Comparison of ENCODE assay signal across 8 cellular contexts in the genomic region with DNA sequence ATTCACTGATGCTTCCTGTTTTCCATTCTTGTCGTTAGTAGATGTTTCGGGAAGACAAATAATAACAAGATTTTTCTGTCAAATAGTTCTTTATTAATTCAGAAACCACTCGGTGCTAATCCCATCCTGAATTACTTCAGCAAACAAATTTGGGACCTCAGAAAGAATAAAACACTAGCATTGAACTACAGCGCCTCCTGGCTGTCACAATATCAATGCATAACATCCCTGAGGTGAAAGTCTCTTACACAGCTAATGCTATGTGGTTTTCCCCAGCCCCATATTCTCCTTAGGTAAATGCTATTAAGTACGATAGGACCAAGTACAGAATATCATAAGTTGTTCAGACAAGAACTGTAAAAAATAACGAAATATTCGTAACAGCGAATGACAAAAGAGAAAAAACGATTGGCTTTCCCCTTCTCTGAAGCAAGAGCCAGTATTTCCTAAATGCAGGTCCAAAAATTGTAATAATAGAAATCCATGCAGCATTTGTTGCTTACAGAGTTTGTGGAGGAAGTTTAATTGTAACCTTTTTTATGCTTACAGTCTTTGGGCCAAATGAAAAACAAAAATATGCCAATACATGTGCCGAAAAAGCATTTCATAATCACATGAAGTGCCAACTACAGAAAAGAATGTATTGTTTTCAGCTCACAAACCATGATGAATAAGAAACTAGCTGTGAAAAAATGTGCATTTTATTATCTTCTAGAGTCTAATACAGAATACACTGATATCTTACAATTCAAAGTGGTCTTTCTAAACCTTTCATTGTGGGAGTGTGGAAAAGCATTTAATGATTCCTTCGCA. TPM values are rescaled to one million over a fixed set of nuclear protein-coding genes. Genes with fewer than 3 reads are reported as not detected.
DNase-seq lines count a peak whose midpoint lies in the region; ATAC-seq, FAIRE-seq and TF ChIP-seq lines count a peak whose summit lies in the region.

No MANE protein-coding gene starts in this region.

- peaks cover 8% of the 10 kb centered on the region for H3K4me1 Mint-ChIP-seq in activated T-helper 2 cell treated with anti-CD3 and anti-CD28 coated beads, Interferon-gamma antibody, Interleukin-2, Interleukin-4, amounts not matched to agents 10 μg/mL and 5 μg/mL and 100 μg/mL, durations not matched to agents 14 hours and 24 hours and 36 hours (ENCODE audit: low read depth)

- CTCF ChIA-PET in HEK293T (lab: Yijun Ruan, JAX), result interaction anchor here (0.6 to 2.5 kb wide), 18 partner anchors 8 to 368 kb away, joined by 3 to 9 read pairs (median 4); partner anchors contain the start of genes DNAJC12 and PBLD

- no peaks in the 10 kb centered on the region for H3K9me3 Mint-ChIP-seq in activated T-helper 2 cell treated with anti-CD3 and anti-CD28 coated beads, Interferon-gamma antibody, Interleukin-2, Interleukin-4, amounts not matched to agents 10 μg/mL and 5 μg/mL and 100 μg/mL, durations not matched to agents 14 hours and 24 hours and 36 hours

- TF ChIP-seq CTCF in D721Med (IDR thresholded peaks at IDR 0.05; ENCODE audit: insufficient read depth, missing control alignments), result peak; percentile 84

- intact Hi-C loops in activated T-helper 2 cell treated with anti-CD3 and anti-CD28 coated beads, Interferon-gamma antibody, Interleukin-2, Interleukin-4, amounts not matched to agents 10 μg/mL and 5 μg/mL and 100 μg/mL, durations not matched to agents 14 hours and 24 hours and 36 hours (cut with micrococcal nuclease), result loop anchor here (1.0 kb wide), 3 partner anchors 74 to 368 kb away; no protein-coding TSS in a partner anchor
- intact Hi-C loops in sciatic nerve (cut with DNase I), result loop anchor here (10.0 kb wide), 2 partner anchors 72 to 292 kb away; no protein-coding TSS in a partner anchor

- no peaks in the 10 kb centered on the region for H3K27me3 Mint-ChIP-seq in activated T-helper 2 cell treated with anti-CD3 and anti-CD28 coated beads, Interferon-gamma antibody, Interleukin-2, Interleukin-4, amounts not matched to agents 10 μg/mL and 5 μg/mL and 100 μg/mL, durations not matched to agents 14 hours and 24 hours and 36 hours (ENCODE audit: low read depth)

- H3K36me3 Mint-ChIP-seq in activated T-helper 2 cell treated with anti-CD3 and anti-CD28 coated beads, Interferon-gamma antibody, Interleukin-2, Interleukin-4, amounts not matched to agents 10 μg/mL and 5 μg/mL and 100 μg/mL, durations not matched to agents 14 hours and 24 hours and 36 hours (ENCODE audit: low read depth), result no peaks in the 10 kb centered on the region

- no peak overlapping the region for H3K4me3 Mint-ChIP-seq in activated T-helper 2 cell treated with anti-CD3 and anti-CD28 coated beads, Interferon-gamma antibody, Interleukin-2, Interleukin-4, amounts not matched to agents 10 μg/mL and 5 μg/mL and 100 μg/mL, durations not matched to agents 14 hours and 24 hours and 36 hours (ENCODE audit: low read depth)

- ATAC-seq in sciatic nerve (peak; percentile 73), GM19467 (IDR thresholded peaks at IDR 0.05; ENCODE audit: unreplicated experiment) (no peak)

- H3K27ac Mint-ChIP-seq in activated T-helper 2 cell treated with anti-CD3 and anti-CD28 coated beads, Interferon-gamma antibody, Interleukin-2, Interleukin-4, amounts not matched to agents 10 μg/mL and 5 μg/mL and 100 μg/mL, durations not matched to agents 14 hours and 24 hours and 36 hours, result no peak overlapping the region

- DNase-seq in D721Med (ENCODE audit: insufficient read length, low spot score), result no peak
- DNase-seq in HEK293T (ENCODE audit: extremely low spot score), result peak; percentile 48
- DNase-seq in RPMI7951 (ENCODE audit: low read depth), result peak; percentile 66
- peak; percentile 29 for DNase-seq in activated T-helper 2 cell treated with anti-CD3 and anti-CD28 coated beads, Interferon-gamma antibody, Interleukin-2, Interleukin-4, amounts not matched to agents 10 μg/mL and 5 μg/mL and 100 μg/mL, durations not matched to agents 14 hours and 24 hours and 36 hours (ENCODE audit: low spot score)
- peak; percentile 69 for DNase-seq in glomerular endothelial cell (ENCODE audit: extremely low read depth, low read depth, low spot score)
- DNase-seq in sciatic nerve (ENCODE audit: low spot score), result peak; percentile 77
- DNase-seq in NCI-H345 treated with DMSO at 0.1 percent for 48 hours (lab: John Stamatoyannopoulos, UW; ENCODE audit: unreplicated experiment), result no peak

- FAIRE-seq in D721Med (lab: Jason Lieb, UNC), result no peak

- POLR2A ChIA-PET in HEK293T (lab: Yijun Ruan, JAX), result no interaction called here

TF ChIP-seq in HEK293T, 16 proteins besides CTCF, POLR2A, EP300 and RAD21:
- TF ChIP-seq PKNOX1 (IDR thresholded peaks at IDR 0.05) (no peak), ARNT (IDR thresholded peaks at IDR 0.05) (no peak), L3MBTL2 (conservative IDR thresholded peaks at IDR 0.05) (no peak), NFRKB (IDR thresholded peaks at IDR 0.05) (no peak), ZNF384 (IDR thresholded peaks at IDR 0.05) (no peak), SP1 (IDR thresholded peaks at IDR 0.05) (no peak), BHLHE40 (IDR thresholded peaks at IDR 0.05; ENCODE audit: borderline replicate concordance) (no peak), SUZ12 (IDR thresholded peaks at IDR 0.05) (no peak), TARDBP (IDR thresholded peaks at IDR 0.05) (no peak), FOXA1 (IDR thresholded peaks at IDR 0.05) (no peak)

RNA-seq across cellular contexts. Expression of gene MYPN, which starts 47.3 kb away (rescaled TPM):
- total RNA-seq in RPMI7951 (2014; rRNA removed; shearing (Covaris generic)), result 1.4 and 1.8 TPM in 2 replicates
- total RNA-seq in activated T-helper 2 cell treated with anti-CD3 and anti-CD28 coated beads, Interferon-gamma antibody, Interleukin-2, Interleukin-4, amounts not matched to agents 10 μg/mL and 5 μg/mL and 100 μg/mL, durations not matched to agents 14 hours and 24 hours and 36 hours, result not detected in 2 replicates
- 1.1 and 3.7 TPM in 2 replicates for total RNA-seq in glomerular endothelial cell
- total RNA-seq in sciatic nerve, result 0.13 TPM

Comparison
In these comparisons a context has a peak if more than half of its experiments do, and no peak if none do; other contexts are left out.
1. DNase-seq: peak in HEK293T (single experiment), RPMI7951 (single experiment), activated T-helper 2 cell treated with anti-CD3 and anti-CD28 coated beads, Interferon-gamma antibody, Interleukin-2, Interleukin-4, amounts not matched to agents 10 μg/mL and 5 μg/mL and 100 μg/mL, durations not matched to agents 14 hours and 24 hours and 36 hours (single experiment), glomerular endothelial cell (single experiment) and sciatic nerve (single experiment); none in D721Med (single experiment) and NCI-H345 treated with DMSO at 0.1 percent for 48 hours (single experiment).